Comparison of ENCODE assay signal across 1 cellular context in the genomic region with DNA sequence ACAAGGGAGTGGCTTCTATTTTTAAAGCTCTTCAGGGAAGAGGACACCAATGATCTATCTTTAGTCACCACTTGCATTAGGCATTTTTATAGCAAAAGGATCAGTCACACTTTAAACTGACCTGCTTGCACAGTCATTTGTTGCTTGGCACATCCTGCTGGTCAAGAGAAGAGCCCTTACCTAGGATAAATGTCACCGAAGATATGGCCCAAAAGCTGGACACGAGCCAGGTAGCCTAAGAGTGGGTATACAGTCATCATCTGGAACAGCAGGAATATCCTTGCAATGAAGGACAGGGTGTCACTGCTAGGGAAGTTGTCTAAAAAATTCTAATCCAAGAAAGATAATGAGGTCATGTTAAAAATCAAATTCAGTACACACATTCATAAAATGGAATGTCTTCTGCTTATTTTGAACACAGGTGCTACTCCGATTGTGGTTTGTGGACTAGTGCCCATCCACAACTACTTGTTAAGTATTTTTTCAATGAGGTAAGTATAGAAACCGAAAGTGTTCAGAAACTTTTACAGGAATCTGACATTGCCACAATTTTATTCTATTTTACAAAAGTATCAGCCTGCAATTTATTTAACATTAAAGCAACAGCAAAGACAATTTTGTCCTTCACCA.
TF ChIP-seq lines count a peak whose summit lies in the region.

No MANE protein-coding gene starts in this region.

TF ChIP-seq in GM23338, 12 proteins besides CTCF, POLR2A, EP300 and RAD21 (continued from another document):
- TF ChIP-seq ZNF462 (CRISPR knock-in tag; IDR thresholded peaks at IDR 0.05), result no peak
